In genomic region chr1:57262472-57262871, GRCh38 we compare ENCODE assay signal across 1 cellular context.
TF ChIP-seq lines count a peak whose summit lies in the region.

No MANE protein-coding gene starts in this region.

TF ChIP-seq in H1, 55 proteins besides CTCF, POLR2A, EP300 and RAD21 (continued from another document):
- TF ChIP-seq NANOG (IDR thresholded peaks at IDR 0.05; ENCODE audit: insufficient read depth, low read depth, low read length, poor library complexity, severe bottlenecking) (no peak), CREB1 (IDR thresholded peaks at IDR 0.05) (no peak), POLR2AphosphoS5 (IDR thresholded peaks at IDR 0.05; ENCODE audit: low read depth, low read length) (no peak), SP1 (IDR thresholded peaks at IDR 0.05; ENCODE audit: low read depth, low read length) (no peak), RNF2 (IDR thresholded peaks at IDR 0.05; ENCODE audit: borderline replicate concordance, low read depth, low read length, missing control alignments, poor library complexity, severe bottlenecking) (no peak)
